In the genomic region with DNA sequence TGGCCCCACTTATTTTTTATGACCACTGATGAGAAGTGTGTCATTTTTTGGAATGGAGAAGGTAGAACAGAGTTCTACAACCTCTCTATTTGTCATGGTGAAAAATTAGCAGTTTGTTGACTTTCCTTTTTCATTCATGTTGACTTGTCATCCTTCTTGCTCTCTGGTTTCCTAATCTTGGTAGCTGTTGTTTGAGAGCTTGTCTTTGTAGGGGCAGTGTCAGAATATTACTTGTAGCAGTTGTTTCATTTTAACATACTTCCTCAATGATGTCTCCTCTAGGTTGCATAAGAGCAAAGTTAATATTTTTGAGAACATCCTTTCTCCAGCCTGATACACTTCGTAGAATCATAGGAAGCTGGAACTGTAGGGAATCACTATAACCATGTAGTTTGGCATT, we compare ENCODE assay signal across 19 cellular contexts.
"Had no signal": no experiment of that assay in that cellular context is flagged by ENCODE, and none has a peak within 500 bp of the region (broad histone marks: within the 10 kb centered on the region; RNA-seq: fewer than 3 reads in every experiment).

No MANE protein-coding gene starts in this region.

- H3K4me1 ChIP-seq: gastroesophageal sphincter, heart right ventricle, upper lobe of right lung had no signal

- H3K4me2 ChIP-seq: neural progenitor cell had no signal

- H3K36me3 ChIP-seq: cardiac muscle cell, gastroesophageal sphincter, heart right ventricle, neural progenitor cell, upper lobe of right lung had no signal

- H3K27me3 ChIP-seq: cardiac muscle cell, gastroesophageal sphincter, neural progenitor cell, upper lobe of right lung had no signal

- H3K4me3 ChIP-seq: cardiac muscle cell, gastroesophageal sphincter, heart right ventricle, neural progenitor cell, upper lobe of right lung had no signal

- ATAC-seq: activated CD4-positive, alpha-beta T cell treated with anti-CD3 and anti-CD28 coated beads for 36 hours; esophagus mucosa; gastroesophageal sphincter; heart right ventricle; naive thymus-derived CD4-positive, alpha-beta T cell; upper lobe of right lung; WTC11 had no signal

- H3K27ac ChIP-seq: cardiac muscle cell, gastroesophageal sphincter, heart right ventricle, neural progenitor cell, upper lobe of right lung had no signal

- DNase-seq: activated CD4-positive, alpha-beta T cell treated with anti-CD3 and anti-CD28 coated beads for 36 hours; activated CD4-positive, alpha-beta T cell treated with anti-CD3 and anti-CD28 coated beads, Interleukin-2, amount 50 U/mL, for 48 hours; activated naive CD4-positive, alpha-beta T cell; activated naive CD8-positive, alpha-beta T cell treated with anti-CD3 and anti-CD28 coated beads for 36 hours; amygdala; effector CD8-positive, alpha-beta T cell; heart right ventricle; immature natural killer cell; naive thymus-derived CD4-positive, alpha-beta T cell; stimulated activated CD4-positive, alpha-beta T cell treated with anti-CD3 and anti-CD28 coated beads, Interleukin-12 subunit alpha, Interleukin-12 subunit beta, amount 100 ng/mL, for 4 hours; stimulated activated CD4-positive, alpha-beta T cell treated with anti-CD3 and anti-CD28 coated beads, Interleukin-1b, Interleukin-23, amount 100 ng/mL, for 48 hours; stimulated activated CD8-positive, alpha-beta memory T cell treated with anti-CD3 and anti-CD28 coated beads, Interleukin-4, amount 100 ng/mL, for 48 hours; stimulated activated naive CD4-positive, alpha-beta T cell; upper lobe of right lung had no signal

- H2AFZ ChIP-seq: neural progenitor cell had no signal

- H3K9me3 ChIP-seq: gastroesophageal sphincter, heart right ventricle, upper lobe of right lung had no signal

- H3K9ac ChIP-seq: neural progenitor cell had no signal
